Comparison of ENCODE assay signal across 20 cellular contexts in the genomic region with DNA sequence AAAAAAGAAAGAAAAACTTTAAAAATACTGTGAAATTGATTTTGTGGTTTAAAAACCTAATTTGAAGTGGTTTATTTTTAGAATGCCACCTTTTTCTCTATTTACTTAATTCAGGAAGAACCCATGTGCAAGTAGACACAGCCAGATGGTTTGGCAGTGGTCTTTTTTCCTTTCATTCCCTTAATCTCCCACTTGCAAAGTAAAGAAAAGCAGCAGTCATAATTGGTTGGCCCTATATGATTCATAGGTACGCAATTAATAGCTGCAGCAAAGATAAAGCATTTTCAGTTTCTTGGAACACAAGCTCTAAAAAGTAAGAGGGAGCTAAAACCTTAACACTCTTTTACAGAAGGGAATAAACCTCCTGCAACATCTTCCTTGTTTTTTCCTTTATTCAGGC.
"Had no signal": no experiment of that assay in that cellular context is flagged by ENCODE, and none has a peak within 500 bp of the region (broad histone marks: within the 10 kb centered on the region; RNA-seq: fewer than 3 reads in every experiment).

No MANE protein-coding gene starts in this region.

- H3K36me3 Mint-ChIP-seq: naive thymus-derived CD8-positive, alpha-beta T cell; stimulated activated effector memory CD8-positive, alpha-beta T cell treated with anti-CD3 and anti-CD28 coated beads, Interleukin-12 subunit alpha, Interleukin-12 subunit beta, amount 100 ng/mL, for 72 hours had no signal

- H3K4me3 Mint-ChIP-seq: endodermal cell; naive thymus-derived CD8-positive, alpha-beta T cell; stimulated activated effector memory CD8-positive, alpha-beta T cell treated with anti-CD3 and anti-CD28 coated beads, Interleukin-12 subunit alpha, Interleukin-12 subunit beta, amount 100 ng/mL, for 72 hours had no signal

- H3K4me3 ChIP-seq: coronary artery, esophagus muscularis mucosa, mucosa of descending colon, suprapubic skin, tibial artery, upper lobe of left lung, uterus had no signal

- DNase-seq: effector CD4-positive, alpha-beta T cell; endodermal cell; foreskin keratinocyte; head of caudate nucleus; hippocampal formation; kidney glomerular epithelial cell; mucosa of descending colon; naive thymus-derived CD8-positive, alpha-beta T cell; right cardiac atrium; stimulated activated CD4-positive, alpha-beta T cell treated with anti-CD3 and anti-CD28 coated beads, Interleukin-4, amount 100 ng/mL, for 1 hour; stimulated activated CD8-positive, alpha-beta memory T cell treated with anti-CD3 and anti-CD28 coated beads, Interleukin-4, amount 100 ng/mL, for 48 hours; stimulated activated naive CD8-positive, alpha-beta T cell treated with anti-CD3 and anti-CD28 coated beads, Interleukin-15, Interleukin-2, amounts not matched to agents 100 U/mL and 50 U/mL, for 24 hours; tibial artery; upper lobe of left lung; uterus had no signal

- FAIRE-seq: islet of Langerhans had no signal

- H3K27me3 ChIP-seq: esophagus muscularis mucosa, foreskin keratinocyte, suprapubic skin, tibial artery, upper lobe of left lung, uterus had no signal

- H3K9me3 ChIP-seq: esophagus muscularis mucosa, mucosa of descending colon, suprapubic skin, tibial artery, upper lobe of left lung, uterus had no signal

- H3K36me3 ChIP-seq: esophagus muscularis mucosa, suprapubic skin, tibial artery, upper lobe of left lung, uterus had no signal

- ATAC-seq: foreskin keratinocyte; mucosa of descending colon; naive thymus-derived CD8-positive, alpha-beta T cell; right cardiac atrium; stimulated activated effector memory CD8-positive, alpha-beta T cell treated with anti-CD3 and anti-CD28 coated beads, Interleukin-12 subunit alpha, Interleukin-12 subunit beta, amount 100 ng/mL, for 72 hours; stimulated activated naive CD8-positive, alpha-beta T cell treated with anti-CD3 and anti-CD28 coated beads, Interleukin-15, Interleukin-2, amounts not matched to agents 100 U/mL and 50 U/mL, for 24 hours had no signal

- H3K4me1 Mint-ChIP-seq: naive thymus-derived CD8-positive, alpha-beta T cell; stimulated activated effector memory CD8-positive, alpha-beta T cell treated with anti-CD3 and anti-CD28 coated beads, Interleukin-12 subunit alpha, Interleukin-12 subunit beta, amount 100 ng/mL, for 72 hours had no signal

- H3K27ac Mint-ChIP-seq: endodermal cell; naive thymus-derived CD8-positive, alpha-beta T cell; stimulated activated effector memory CD8-positive, alpha-beta T cell treated with anti-CD3 and anti-CD28 coated beads, Interleukin-12 subunit alpha, Interleukin-12 subunit beta, amount 100 ng/mL, for 72 hours had no signal

- H3K9me3 Mint-ChIP-seq: stimulated activated effector memory CD8-positive, alpha-beta T cell treated with anti-CD3 and anti-CD28 coated beads, Interleukin-12 subunit alpha, Interleukin-12 subunit beta, amount 100 ng/mL, for 72 hours had no signal

- H3K27ac ChIP-seq: coronary artery, esophagus muscularis mucosa, foreskin keratinocyte, suprapubic skin, tibial artery, upper lobe of left lung, uterus had no signal

- H3K4me1 ChIP-seq: esophagus muscularis mucosa, foreskin keratinocyte, suprapubic skin, tibial artery, uterus had no signal
